1 cellular context compared by ENCODE assay signal in genomic region chr18:74501386-74501785, GRCh38.
TF ChIP-seq lines count a peak whose summit lies in the region.

No MANE protein-coding gene starts in this region.

TF ChIP-seq in HepG2, 621 proteins besides CTCF, POLR2A, EP300 and RAD21:
- TF ChIP-seq MAFK (conservative IDR thresholded peaks at IDR 0.05 in 1 of 2, IDR thresholded peaks at IDR 0.05 in 1 of 2; ENCODE audit: low read length in 2 of 2) (peak; percentile 72 to 89; a peak in 3 of 4 replicates), ZBTB44 (CRISPR knock-in tag; IDR thresholded peaks at IDR 0.05) (no peak), MAFF (IDR thresholded peaks at IDR 0.05; ENCODE audit: low read depth, low read length) (peak; percentile 82), DMAP1 (CRISPR knock-in tag; IDR thresholded peaks at IDR 0.05) (no peak)
